In the genomic region with DNA sequence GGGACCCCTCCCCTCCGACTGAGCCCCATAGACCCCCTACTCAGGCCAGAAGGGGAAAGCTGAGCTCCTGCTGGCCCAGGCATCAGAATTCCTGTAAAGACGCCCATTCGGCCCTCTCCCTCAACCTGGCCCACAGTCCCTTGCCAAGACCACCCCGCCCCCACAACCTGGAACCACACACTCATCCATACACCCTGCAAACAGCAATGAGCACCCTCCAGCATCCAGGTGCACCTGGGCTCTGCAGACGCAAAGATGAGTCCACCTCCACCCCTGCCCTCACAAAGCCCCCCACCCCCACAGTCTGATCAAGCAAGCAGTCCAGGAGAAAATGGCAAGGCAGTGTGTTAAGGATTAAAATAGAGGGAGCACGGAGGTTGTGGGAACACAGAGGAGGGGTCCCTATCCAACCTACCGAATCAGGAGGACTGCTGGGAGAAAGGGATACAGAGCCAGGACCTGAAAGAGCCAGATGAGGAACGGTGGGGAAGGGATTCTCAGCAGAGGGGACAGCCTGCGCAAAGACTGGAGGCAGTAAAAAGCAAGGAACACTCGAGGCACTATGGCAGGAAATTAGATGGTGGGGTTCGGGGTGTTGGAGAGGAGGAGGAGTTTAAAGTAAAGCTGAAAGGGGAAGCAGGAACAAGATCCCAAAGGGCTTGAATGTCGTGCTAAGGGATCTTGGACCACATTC, we compare ENCODE assay signal across 8 cellular contexts.
DNase-seq lines count a peak whose midpoint lies in the region; ATAC-seq and TF ChIP-seq lines count a peak whose summit lies in the region.

No MANE protein-coding gene starts in this region.

- no peaks in the 10 kb centered on the region for H3K9me3 ChIP-seq in muscle layer of colon (ENCODE audit: low read length)

- DNase-seq in brain microvascular endothelial cell (no peak), hypothalamus (lab: John Stamatoyannopoulos, UW) (no peak)
- no peak for DNase-seq in activated effector memory CD4-positive, alpha-beta T cell treated with anti-CD3 and anti-CD28 coated beads, Interleukin-2, amount 50 U/mL, for 16 hours

- H3K4me3 ChIP-seq in brain microvascular endothelial cell (ENCODE audit: low read depth, low read length) (peak overlapping the region; percentile 34), muscle layer of colon (ENCODE audit: low read depth in 1 of 2, low read length in 2 of 2) (peak overlapping the region; percentile 26 to 35)

- TF ChIP-seq CTCF in 22Rv1 (IDR thresholded peaks at IDR 0.05) (no peak), brain microvascular endothelial cell (IDR thresholded peaks at IDR 0.05; ENCODE audit: low read depth, low read length, missing control alignments) (no peak)

- in situ Hi-C loops in brain microvascular endothelial cell (cut with HindIII; ENCODE audit: low pct_ligation_motif_present, low sequenced_read_pairs): no loop called here

- no peaks in the 10 kb centered on the region for H3K36me3 ChIP-seq in brain microvascular endothelial cell (replicated peaks)
- H3K36me3 ChIP-seq in muscle layer of colon (ENCODE audit: insufficient read depth, low read length): no peaks in the 10 kb centered on the region

- peak overlapping the region; percentile 63 for H3K9ac ChIP-seq in muscle layer of colon (ENCODE audit: low read length)

- peaks cover 50% of the 10 kb centered on the region for H3K4me1 ChIP-seq in muscle layer of colon (ENCODE audit: insufficient read depth, low read length)

- ATAC-seq in HG03025 (IDR thresholded peaks at IDR 0.05; ENCODE audit: low FRiP score, unreplicated experiment): peak; percentile 8
- ATAC-seq in HG02852 (IDR thresholded peaks at IDR 0.05; ENCODE audit: unreplicated experiment): no peak
- ATAC-seq in GM18868 (IDR thresholded peaks at IDR 0.05; ENCODE audit: unreplicated experiment): no peak

- H3K27ac ChIP-seq in 22Rv1 (peak overlapping the region; percentile 89), brain microvascular endothelial cell (no peak overlapping the region), muscle layer of colon (ENCODE audit: low read depth, low read length) (peak overlapping the region; percentile 62)

- H3K27me3 ChIP-seq in brain microvascular endothelial cell (replicated peaks): no peaks in the 10 kb centered on the region
- H3K27me3 ChIP-seq in muscle layer of colon (ENCODE audit: control insufficient read depth in 1 of 2, insufficient read depth in 2 of 2, low read length in 2 of 2): no peaks in the 10 kb centered on the region
